18 cellular contexts compared by ENCODE assay signal in the genomic region with DNA sequence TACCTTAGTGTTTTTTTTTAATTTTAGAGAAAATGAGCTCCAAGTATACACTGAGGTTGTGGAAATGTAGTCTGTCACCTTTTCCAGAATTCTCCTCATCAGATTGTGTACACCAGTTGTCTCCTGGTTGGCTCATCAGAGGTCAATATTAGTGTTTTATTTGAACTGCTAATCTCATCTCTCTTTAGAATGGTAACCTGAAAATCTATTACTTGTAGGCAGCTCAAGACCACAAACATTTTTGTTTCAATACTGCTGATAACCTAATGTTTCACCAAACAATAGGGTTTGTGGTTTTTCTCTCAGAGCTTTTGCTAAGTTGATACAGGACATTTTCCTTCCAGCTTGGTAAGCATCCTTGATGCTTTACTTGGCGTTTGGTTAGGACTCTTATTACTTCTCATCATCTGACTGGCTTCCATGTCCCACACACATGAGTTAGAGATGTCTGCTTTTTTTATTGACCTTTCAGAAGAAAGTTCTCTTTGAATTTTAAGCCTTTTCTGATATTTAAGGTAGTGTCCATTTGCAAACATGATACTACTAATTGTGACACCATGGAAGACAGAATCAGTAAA. TPM values are rescaled to one million over a fixed set of nuclear protein-coding genes. Genes with fewer than 3 reads are reported as not detected.
"Had no signal": no experiment of that assay in that cellular context is flagged by ENCODE, and none has a peak within 500 bp of the region (broad histone marks: within the 10 kb centered on the region; RNA-seq: fewer than 3 reads in every experiment).

No MANE protein-coding gene starts in this region.

- ATAC-seq: activated T-cell treated with anti-CD3 and anti-CD28 coated beads, Interleukin-2, amount 50 U/mL, for 4 hours; left ventricle myocardium superior; naive thymus-derived CD8-positive, alpha-beta T cell; stimulated activated memory B cell treated with anti-CD40 and anti-IgM and Interleukin-4, amounts not matched to agents 10 μg/mL and 1 μg/mL and 100 μg/mL, for 72 hours had no signal

- H3K4me1 Mint-ChIP-seq: naive thymus-derived CD8-positive, alpha-beta T cell; stimulated activated memory B cell treated with anti-CD40 and anti-IgM and Interleukin-4, amounts not matched to agents 10 μg/mL and 1 μg/mL and 100 μg/mL, for 72 hours had no signal

- H3K27ac Mint-ChIP-seq: activated naive CD4-positive, alpha-beta T cell treated with anti-CD3 and anti-CD28 coated beads for 36 hours; naive thymus-derived CD8-positive, alpha-beta T cell; stimulated activated memory B cell treated with anti-CD40 and anti-IgM and Interleukin-4, amounts not matched to agents 10 μg/mL and 1 μg/mL and 100 μg/mL, for 72 hours had no signal

- DNase-seq: activated CD8-positive, alpha-beta memory T cell treated with anti-CD3 and anti-CD28 coated beads, Interleukin-2, amount 50 U/mL, for 4 hours; activated naive CD4-positive, alpha-beta T cell treated with anti-CD3 and anti-CD28 coated beads for 36 hours; activated T-cell treated with anti-CD3 and anti-CD28 coated beads, Interleukin-2, amount 50 U/mL, for 4 hours; adrenal gland; cerebellar nuclear complex; cortex of kidney; erythroblast; head of caudate nucleus; left ventricle myocardium superior; mesendoderm; naive thymus-derived CD8-positive, alpha-beta T cell; ovary; sigmoid colon; stimulated activated CD4-positive, alpha-beta T cell treated with anti-CD3 and anti-CD28 coated beads, Interleukin-4, amount 100 ng/mL, for 4 hours; substantia nigra; tibial artery had no signal

- H3K36me3 Mint-ChIP-seq: naive thymus-derived CD8-positive, alpha-beta T cell; stimulated activated memory B cell treated with anti-CD40 and anti-IgM and Interleukin-4, amounts not matched to agents 10 μg/mL and 1 μg/mL and 100 μg/mL, for 72 hours had no signal

- H3K4me3 ChIP-seq: adrenal gland, ovary, sigmoid colon, tibial artery had no signal

- H3K9me3 ChIP-seq: adrenal gland, ovary, sigmoid colon, tibial artery had no signal

- H3K4me3 Mint-ChIP-seq: activated naive CD4-positive, alpha-beta T cell treated with anti-CD3 and anti-CD28 coated beads for 36 hours; activated T-cell treated with anti-CD3 and anti-CD28 coated beads, Interleukin-2, amount 50 U/mL, for 4 hours; naive thymus-derived CD8-positive, alpha-beta T cell; stimulated activated memory B cell treated with anti-CD40 and anti-IgM and Interleukin-4, amounts not matched to agents 10 μg/mL and 1 μg/mL and 100 μg/mL, for 72 hours had no signal

- H3K36me3 ChIP-seq: adrenal gland, ovary, sigmoid colon, tibial artery had no signal

- H3K4me1 ChIP-seq: adrenal gland, tibial artery had no signal

- H3K9me3 Mint-ChIP-seq: activated naive CD4-positive, alpha-beta T cell treated with anti-CD3 and anti-CD28 coated beads for 36 hours; activated T-cell treated with anti-CD3 and anti-CD28 coated beads, Interleukin-2, amount 50 U/mL, for 4 hours; naive thymus-derived CD8-positive, alpha-beta T cell; stimulated activated memory B cell treated with anti-CD40 and anti-IgM and Interleukin-4, amounts not matched to agents 10 μg/mL and 1 μg/mL and 100 μg/mL, for 72 hours had no signal

- H3K27me3 ChIP-seq: adrenal gland, ovary, sigmoid colon, tibial artery had no signal

- H3K27ac ChIP-seq: adrenal gland, ovary, sigmoid colon, tibial artery had no signal

- H3K27me3 Mint-ChIP-seq: stimulated activated memory B cell treated with anti-CD40 and anti-IgM and Interleukin-4, amounts not matched to agents 10 μg/mL and 1 μg/mL and 100 μg/mL, for 72 hours had no signal

RNA-seq across cellular contexts. Expression of a gene that starts 15.1 kb away (rescaled TPM):
- total RNA-seq: T-helper 2 cell treated with Interferon-gamma antibody and Interleukin-4, amounts not matched to agents 100 ng/mL and 5 ng/mL, for 36 hours had no signal
